1 cellular context compared by ENCODE assay signal in the genomic region with DNA sequence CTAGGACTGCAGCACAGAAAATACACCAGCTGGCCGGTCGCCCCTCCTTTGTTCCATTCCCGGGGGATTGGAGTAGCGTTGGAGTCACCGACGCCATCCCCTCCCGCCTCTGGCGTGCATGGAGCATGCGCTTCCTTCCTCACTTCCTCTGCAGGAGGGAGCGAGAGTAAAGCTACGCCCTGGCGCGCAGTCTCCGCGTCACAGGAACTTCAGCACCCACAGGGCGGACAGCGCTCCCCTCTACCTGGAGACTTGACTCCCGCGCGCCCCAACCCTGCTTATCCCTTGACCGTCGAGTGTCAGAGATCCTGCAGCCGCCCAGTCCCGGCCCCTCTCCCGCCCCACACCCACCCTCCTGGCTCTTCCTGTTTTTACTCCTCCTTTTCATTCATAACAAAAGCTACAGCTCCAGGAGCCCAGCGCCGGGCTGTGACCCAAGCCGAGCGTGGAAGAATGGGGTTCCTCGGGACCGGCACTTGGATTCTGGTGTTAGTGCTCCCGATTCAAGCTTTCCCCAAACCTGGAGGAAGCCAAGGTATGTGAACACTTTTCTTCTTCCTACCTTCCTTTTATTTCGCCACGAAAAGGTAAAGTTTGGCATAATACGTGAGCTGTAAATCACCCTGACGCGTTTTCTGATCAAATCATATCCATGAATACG.
TF ChIP-seq lines count a peak whose summit lies in the region.

Gene SCG3 (plus strand): TSS at position 201 of the 661 bp plus-strand sequence. CDS start 253 bp downstream, at position 454.

TF ChIP-seq in K562, 482 proteins besides CTCF, POLR2A, EP300 and RAD21 (continued from another document and continues in another):
- TF ChIP-seq SMARCA4 (IDR thresholded peaks at IDR 0.05) (peak; percentile 82), PCBP2 (IDR thresholded peaks at IDR 0.05; ENCODE audit: low read depth, low read length, poor library complexity, severe bottlenecking) (no peak), NFIC (IDR thresholded peaks at IDR 0.05) (no peak; the same call in 1 of the 2 replicates), ZBTB11 (CRISPR knock-in tag; IDR thresholded peaks at IDR 0.05) (peak in 1 of 3 experiments; percentile 86; a peak in 2 of 6 replicates), TFAM (CRISPR knock-in tag; conservative IDR thresholded peaks at IDR 0.05) (no peak), TBL1XR1 (IDR thresholded peaks at IDR 0.05; ENCODE audit: low read length in 2 of 2) (peak in 1 of 2 experiments; percentile 55; a peak in 1 of 4 replicates), IRF1 (CRISPR knock-in tag; IDR thresholded peaks at IDR 0.05; ENCODE audit: borderline replicate concordance) (peak; percentile 86; the same call in 1 of the 2 replicates), RBM14 (IDR thresholded peaks at IDR 0.05; ENCODE audit: borderline replicate concordance, insufficient read depth, low read depth, low read length) (no peak), MTF1 (CRISPR knock-in tag; IDR thresholded peaks at IDR 0.05; ENCODE audit: borderline replicate concordance) (no peak), JUND (IDR thresholded peaks at IDR 0.05; ENCODE audit: borderline replicate concordance, low read depth, low read length) (peak; percentile 66), JUND (tag; IDR thresholded peaks at IDR 0.05; ENCODE audit: borderline replicate concordance, low read depth, low read length) (peak; percentile 73; the same call in 1 of the 3 replicates), TAF9B (IDR thresholded peaks at IDR 0.05; ENCODE audit: partially characterized antibody) (no peak), OTX1 (CRISPR knock-in tag; IDR thresholded peaks at IDR 0.05) (peak; percentile 60; the same call in 1 of the 2 replicates), ZBTB26 (CRISPR knock-in tag; IDR thresholded peaks at IDR 0.05) (no peak), SAFB (IDR thresholded peaks at IDR 0.05; ENCODE audit: borderline replicate concordance, low read depth, low read length) (no peak), ZNF140 (CRISPR knock-in tag; IDR thresholded peaks at IDR 0.05) (no peak), ILK (tag; IDR thresholded peaks at IDR 0.05; ENCODE audit: borderline replicate concordance, low read depth) (no peak), JUN (IDR thresholded peaks at IDR 0.05; ENCODE audit: borderline replicate concordance, low read depth, low read length) (0 out of 2 replicates have a peak, but pooled peaks have one; percentile 50), JUN (CRISPR knock-in tag; IDR thresholded peaks at IDR 0.05; ENCODE audit: borderline replicate concordance) (no peak), THAP7 (CRISPR knock-in tag; IDR thresholded peaks at IDR 0.05) (no peak), STAT5A (IDR thresholded peaks at IDR 0.05; ENCODE audit: borderline replicate concordance, low read length) (peak; percentile 13; the same call in 1 of the 2 replicates), ZFP30 (CRISPR knock-in tag; IDR thresholded peaks at IDR 0.05; ENCODE audit: borderline replicate concordance) (no peak), VEZF1 (CRISPR knock-in tag; IDR thresholded peaks at IDR 0.05) (peak; percentile 64; the same call in 1 of the 2 replicates), HIVEP1 (CRISPR knock-in tag; IDR thresholded peaks at IDR 0.05) (no peak), RHOXF2B (CRISPR knock-in tag; conservative IDR thresholded peaks at IDR 0.05) (no peak), FOSL1 (tag; conservative IDR thresholded peaks at IDR 0.05) (no peak), TAF1 (IDR thresholded peaks at IDR 0.05; ENCODE audit: control insufficient read depth, extremely low read depth, insufficient read depth, low read length, severe bottlenecking) (peak; percentile 12), ADNP (tag; IDR thresholded peaks at IDR 0.05) (no peak), TSHZ1 (CRISPR knock-in tag; IDR thresholded peaks at IDR 0.05) (no peak), SREBF1 (IDR thresholded peaks at IDR 0.05; ENCODE audit: borderline replicate concordance, low read depth, low read length) (peak; percentile 71; the same call in 1 of the 2 replicates), ZNF121 (CRISPR knock-in tag; conservative IDR thresholded peaks at IDR 0.05) (no peak), ZNF77 (CRISPR knock-in tag; IDR thresholded peaks at IDR 0.05) (no peak), ZNF695 (CRISPR knock-in tag; IDR thresholded peaks at IDR 0.05) (no peak), TOE1 (IDR thresholded peaks at IDR 0.05; ENCODE audit: borderline replicate concordance) (peak; percentile 54; the same call in 1 of the 2 replicates), TOE1 (CRISPR knock-in tag; IDR thresholded peaks at IDR 0.05; ENCODE audit: borderline replicate concordance, low read depth) (no peak; the same call in 1 of the 2 replicates)
- TF ChIP-seq, protein P1, sequence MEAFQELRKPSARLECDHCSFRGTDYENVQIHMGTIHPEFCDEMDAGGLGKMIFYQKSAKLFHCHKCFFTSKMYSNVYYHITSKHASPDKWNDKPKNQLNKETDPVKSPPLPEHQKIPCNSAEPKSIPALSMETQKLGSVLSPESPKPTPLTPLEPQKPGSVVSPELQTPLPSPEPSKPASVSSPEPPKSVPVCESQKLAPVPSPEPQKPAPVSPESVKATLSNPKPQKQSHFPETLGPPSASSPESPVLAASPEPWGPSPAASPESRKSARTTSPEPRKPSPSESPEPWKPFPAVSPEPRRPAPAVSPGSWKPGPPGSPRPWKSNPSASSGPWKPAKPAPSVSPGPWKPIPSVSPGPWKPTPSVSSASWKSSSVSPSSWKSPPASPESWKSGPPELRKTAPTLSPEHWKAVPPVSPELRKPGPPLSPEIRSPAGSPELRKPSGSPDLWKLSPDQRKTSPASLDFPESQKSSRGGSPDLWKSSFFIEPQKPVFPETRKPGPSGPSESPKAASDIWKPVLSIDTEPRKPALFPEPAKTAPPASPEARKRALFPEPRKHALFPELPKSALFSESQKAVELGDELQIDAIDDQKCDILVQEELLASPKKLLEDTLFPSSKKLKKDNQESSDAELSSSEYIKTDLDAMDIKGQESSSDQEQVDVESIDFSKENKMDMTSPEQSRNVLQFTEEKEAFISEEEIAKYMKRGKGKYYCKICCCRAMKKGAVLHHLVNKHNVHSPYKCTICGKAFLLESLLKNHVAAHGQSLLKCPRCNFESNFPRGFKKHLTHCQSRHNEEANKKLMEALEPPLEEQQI (IDR thresholded peaks at IDR 0.05), result peak; percentile 98
- TF ChIP-seq, protein P2, sequence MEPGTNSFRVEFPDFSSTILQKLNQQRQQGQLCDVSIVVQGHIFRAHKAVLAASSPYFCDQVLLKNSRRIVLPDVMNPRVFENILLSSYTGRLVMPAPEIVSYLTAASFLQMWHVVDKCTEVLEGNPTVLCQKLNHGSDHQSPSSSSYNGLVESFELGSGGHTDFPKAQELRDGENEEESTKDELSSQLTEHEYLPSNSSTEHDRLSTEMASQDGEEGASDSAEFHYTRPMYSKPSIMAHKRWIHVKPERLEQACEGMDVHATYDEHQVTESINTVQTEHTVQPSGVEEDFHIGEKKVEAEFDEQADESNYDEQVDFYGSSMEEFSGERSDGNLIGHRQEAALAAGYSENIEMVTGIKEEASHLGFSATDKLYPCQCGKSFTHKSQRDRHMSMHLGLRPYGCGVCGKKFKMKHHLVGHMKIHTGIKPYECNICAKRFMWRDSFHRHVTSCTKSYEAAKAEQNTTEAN (CRISPR knock-in tag; IDR thresholded peaks at IDR 0.05), result no peak
- TF ChIP-seq, protein P3, sequence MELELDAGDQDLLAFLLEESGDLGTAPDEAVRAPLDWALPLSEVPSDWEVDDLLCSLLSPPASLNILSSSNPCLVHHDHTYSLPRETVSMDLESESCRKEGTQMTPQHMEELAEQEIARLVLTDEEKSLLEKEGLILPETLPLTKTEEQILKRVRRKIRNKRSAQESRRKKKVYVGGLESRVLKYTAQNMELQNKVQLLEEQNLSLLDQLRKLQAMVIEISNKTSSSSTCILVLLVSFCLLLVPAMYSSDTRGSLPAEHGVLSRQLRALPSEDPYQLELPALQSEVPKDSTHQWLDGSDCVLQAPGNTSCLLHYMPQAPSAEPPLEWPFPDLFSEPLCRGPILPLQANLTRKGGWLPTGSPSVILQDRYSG (tag; conservative IDR thresholded peaks at IDR 0.05; ENCODE audit: low read depth), result peak; percentile 75
- TF ChIP-seq, protein P4, sequence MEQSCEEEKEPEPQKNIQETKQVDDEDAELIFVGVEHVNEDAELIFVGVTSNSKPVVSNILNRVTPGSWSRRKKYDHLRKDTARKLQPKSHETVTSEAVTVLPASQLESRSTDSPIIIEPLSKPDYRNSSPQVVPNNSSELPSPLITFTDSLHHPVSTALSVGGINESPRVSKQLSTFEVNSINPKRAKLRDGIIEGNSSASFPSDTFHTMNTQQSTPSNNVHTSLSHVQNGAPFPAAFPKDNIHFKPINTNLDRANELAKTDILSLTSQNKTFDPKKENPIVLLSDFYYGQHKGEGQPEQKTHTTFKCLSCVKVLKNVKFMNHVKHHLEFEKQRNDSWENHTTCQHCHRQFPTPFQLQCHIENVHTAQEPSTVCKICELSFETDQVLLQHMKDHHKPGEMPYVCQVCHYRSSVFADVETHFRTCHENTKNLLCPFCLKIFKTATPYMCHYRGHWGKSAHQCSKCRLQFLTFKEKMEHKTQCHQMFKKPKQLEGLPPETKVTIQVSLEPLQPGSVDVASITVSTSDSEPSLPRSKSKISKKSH (CRISPR knock-in tag; IDR thresholded peaks at IDR 0.05), result no peak
